In genomic region chr6:162014069-162014811, GRCh38 we compare ENCODE assay signal across 28 cellular contexts.
A peak's percentile ranks its signal among the peaks of the same experiment; 100 is the strongest.
DNase-seq lines count a peak whose midpoint lies in the region; ATAC-seq, FAIRE-seq and TF ChIP-seq lines count a peak whose summit lies in the region.
"Had no signal": no experiment of that assay in that cellular context is flagged by ENCODE, and none has a peak within 500 bp of the region (broad histone marks: within the 10 kb centered on the region; RNA-seq: fewer than 3 reads in every experiment).

No MANE protein-coding gene starts in this region.

- TF ChIP-seq POLR2A in HepG2 (IDR thresholded peaks at IDR 0.05; ENCODE audit: insufficient read depth in 1 of 2, low read depth in 2 of 2, low read length in 2 of 2) = no peak
- TF ChIP-seq POLR2A in Peyer's patch (IDR thresholded peaks at IDR 0.05) = no peak

- H3K9me3 ChIP-seq in BLaER1 (peaks cover 19% of the 10 kb centered on the region), HepG2 (ENCODE audit: low read length) (no peaks in the 10 kb centered on the region), Peyer's patch (no peaks in the 10 kb centered on the region)

- H3K4me1 ChIP-seq in BLaER1 = peaks cover 39% of the 10 kb centered on the region
- peaks cover 7% of the 10 kb centered on the region; the same call in 1 of the 2 replicates for H3K4me1 ChIP-seq in HepG2 (ENCODE audit: insufficient read depth, low read length)
- H3K4me1 ChIP-seq in Peyer's patch = no peaks in the 10 kb centered on the region

- no peak overlapping the region for H3K4me3 Mint-ChIP-seq in progenitor cell of endocrine pancreas (ENCODE audit: low read depth)

- H3K27me3 Mint-ChIP-seq in progenitor cell of endocrine pancreas = peaks cover 6% of the 10 kb centered on the region
- H3K27me3 Mint-ChIP-seq: CD4-positive, alpha-beta memory T cell had no signal

- H3K4me2 ChIP-seq in BLaER1 = peak overlapping the region; percentile 9; the same call in 1 of the 2 replicates
- H3K4me2 ChIP-seq in HepG2 (ENCODE audit: low read depth, low read length) = peak overlapping the region; percentile 50

- FAIRE-seq in HepG2 (lab: Jason Lieb, UNC) = no peak
- FAIRE-seq: A204.1, GM12891, H54, K562 had no signal

- peaks cover 5% of the 10 kb centered on the region for H3K9me3 Mint-ChIP-seq in progenitor cell of endocrine pancreas (ENCODE audit: low read depth)

- no peak for TF ChIP-seq EP300 in HepG2 (IDR thresholded peaks at IDR 0.05; ENCODE audit: low read depth in 2 of 2, low read length in 2 of 2)
- no peak for TF ChIP-seq EP300 in HepG2 (CRISPR knock-in tag; IDR thresholded peaks at IDR 0.05; ENCODE audit: borderline replicate concordance)

- H3K27me3 ChIP-seq in BLaER1 (no peaks in the 10 kb centered on the region), HepG2 (ENCODE audit: control insufficient read depth in 1 of 2, insufficient read depth in 2 of 2, low read length in 2 of 2) (no peaks in the 10 kb centered on the region; a peak in 1 of 5 replicates), Peyer's patch (no peaks in the 10 kb centered on the region)

- no peak overlapping the region for H2AFZ ChIP-seq in HepG2 (ENCODE audit: low read length)

- H3K9ac ChIP-seq in BLaER1 (no peak overlapping the region), HepG2 (ENCODE audit: insufficient read depth, low read depth, low read length) (no peak overlapping the region)

- intact Hi-C loops in HepG2 (cut with micrococcal nuclease; ENCODE audit: unreplicated experiment) = no loop called here

- POLR2A ChIA-PET in HepG2 (lab: Yijun Ruan, JAX) = no interaction called here

- in situ Hi-C loops in HepG2 (cut with HindIII; ENCODE audit: extremely low pct_ligation_motif_present, low pct_unique_long_range_greater_than_20kb) = no loop called here

- no peaks in the 10 kb centered on the region for H3K79me2 ChIP-seq in HepG2 (ENCODE audit: insufficient read depth, low read length)

- BruUV-seq in HepG2 (replicated peaks; lab: Mats Ljungman, UMichigan) = no TSS peak

- peak; percentile 64 for DNase-seq in SK-N-DZ (ENCODE audit: low spot score)
- no peak for DNase-seq in HepG2 (ENCODE audit: low spot score)
- DNase-seq in progenitor cell of endocrine pancreas (ENCODE audit: low spot score, unreplicated experiment) = no peak
- DNase-seq in NCI-H748 (lab: John Stamatoyannopoulos, UW; ENCODE audit: unreplicated experiment) = no peak
- DNase-seq in Peyer's patch = no peak
- DNase-seq in glomerular visceral epithelial cell (ENCODE audit: extremely low spot score) = no peak
- DNase-seq: C1 segment of cervical spinal cord; CD4-positive, alpha-beta memory T cell; COR-L47; DMS79; EL; GF-D8; MV-4-11; NCI-H1105; NCI-H146; NCI-H1930; NCI-H2107; NCI-H446 treated with DMSO at 0.1 percent for 48 hours; NCI-H526; SHP77; SW 1271 had no signal

- ATAC-seq in HepG2 = peak; percentile 88
- ATAC-seq: K562 had no signal

- H3K27ac ChIP-seq in BLaER1 (no peak overlapping the region), HepG2 (ENCODE audit: extremely low read length, insufficient read depth, low read length) (no peak overlapping the region), Peyer's patch (no peak overlapping the region)
- H3K27ac ChIP-seq: HL-60, RWPE1 had no signal

- H4K20me1 ChIP-seq in BLaER1 = no peaks in the 10 kb centered on the region
- H4K20me1 ChIP-seq in HepG2 (ENCODE audit: insufficient read depth, low read length) = no peaks in the 10 kb centered on the region

- TF ChIP-seq RAD21 in HepG2 (CRISPR knock-in tag; IDR thresholded peaks at IDR 0.05) = no peak

- H3K27ac Mint-ChIP-seq in progenitor cell of endocrine pancreas = peak overlapping the region; percentile 69
- H3K27ac Mint-ChIP-seq: CD4-positive, alpha-beta memory T cell had no signal

- CTCF ChIA-PET in HepG2 (lab: Yijun Ruan, JAX; ENCODE audit: low intra/inter-chr PET ratio, low total read pairs) = no interaction called here

- H3K36me3 ChIP-seq in BLaER1 (0 out of 2 replicates have a peak, but pooled peaks cover 6% of the 10 kb centered on the region), HepG2 (replicated peaks in 1 of 2; ENCODE audit: control insufficient read depth in 1 of 2, insufficient read depth in 2 of 2, low read length in 2 of 2) (no peaks in the 10 kb centered on the region), Peyer's patch (no peaks in the 10 kb centered on the region)

- H3K4me3 ChIP-seq in BLaER1 (no peak overlapping the region), HepG2 (replicated peaks in 1 of 3; ENCODE audit: insufficient read depth in 1 of 3, low read depth in 2 of 3, low read length in 3 of 3) (peak overlapping the region in 2 of 3 experiments; percentile 6 to 20; a peak in 4 of 6 replicates), Peyer's patch (no peak overlapping the region)
- H3K4me3 ChIP-seq: K562 had no signal

- no peaks in the 10 kb centered on the region for H3K36me3 Mint-ChIP-seq in progenitor cell of endocrine pancreas (ENCODE audit: insufficient read depth)
- H3K36me3 Mint-ChIP-seq: CD4-positive, alpha-beta memory T cell had no signal

- no peak for TF ChIP-seq CTCF in HepG2 (CRISPR knock-in tag; IDR thresholded peaks at IDR 0.05)
- TF ChIP-seq CTCF in progenitor cell of endocrine pancreas (IDR thresholded peaks at IDR 0.05; ENCODE audit: unreplicated experiment) = no peak
- no peak for TF ChIP-seq CTCF in Peyer's patch (IDR thresholded peaks at IDR 0.05)

- WGBS in HepG2 (ENCODE audit: low lambda C conversion rate) = 22% methylated on average over 13 of the region's 13 CpGs

- H3K4me1 Mint-ChIP-seq in progenitor cell of endocrine pancreas (ENCODE audit: low read depth) = no peaks in the 10 kb centered on the region
- H3K4me1 Mint-ChIP-seq: CD4-positive, alpha-beta memory T cell had no signal

TF ChIP-seq in HepG2, 621 proteins besides CTCF, POLR2A, EP300 and RAD21:
- TF ChIP-seq HNF4A (CRISPR knock-in tag; IDR thresholded peaks at IDR 0.05) (0 out of 2 replicates have a peak, but pooled peaks have one; percentile 23), GABPA (IDR thresholded peaks at IDR 0.05; ENCODE audit: low read depth, low read length) (no peak), GABPA (CRISPR knock-in tag; IDR thresholded peaks at IDR 0.05; ENCODE audit: low read depth) (peak; percentile 77), NFIB (CRISPR knock-in tag; IDR thresholded peaks at IDR 0.05; ENCODE audit: borderline replicate concordance) (no peak), SALL1 (CRISPR knock-in tag; IDR thresholded peaks at IDR 0.05) (0 out of 2 replicates have a peak, but pooled peaks have one; percentile 10), ZNF672 (CRISPR knock-in tag; IDR thresholded peaks at IDR 0.05) (no peak), XRCC5 (optimal IDR thresholded peaks at IDR 0.05; ENCODE audit: low read length) (peak; percentile 36), ZNF652 (CRISPR knock-in tag; IDR thresholded peaks at IDR 0.05; ENCODE audit: borderline replicate concordance, low read depth) (peak; percentile 55; the same call in 1 of the 2 replicates), MIER3 (CRISPR knock-in tag; IDR thresholded peaks at IDR 0.05; ENCODE audit: borderline replicate concordance) (no peak), EZH2 (conservative IDR thresholded peaks at IDR 0.05; ENCODE audit: low read depth, low read length) (no peak), ELF1 (CRISPR knock-in tag; IDR thresholded peaks at IDR 0.05) (no peak), ZNF30 (CRISPR knock-in tag; IDR thresholded peaks at IDR 0.05) (no peak), ZMAT5 (CRISPR knock-in tag; IDR thresholded peaks at IDR 0.05; ENCODE audit: borderline replicate concordance, low read depth) (no peak), ZNF547 (CRISPR knock-in tag; IDR thresholded peaks at IDR 0.05) (no peak)
TF ChIP-seq in HepG2: peak in this region for 5.

Comparison
In these comparisons a context has a peak if more than half of its experiments do, and no peak if none do; other contexts are left out.
1. H3K4me3 ChIP-seq: peak in HepG2 (2 of 3); none in BLaER1 (single experiment) and Peyer's patch (0 of 4).